ENCODE assay signal across 25 cellular contexts in genomic region chr6:16313732-16314131, GRCh38.
"Had no signal": no experiment of that assay in that cellular context is flagged by ENCODE, and none has a peak within 500 bp of the region (broad histone marks: within the 10 kb centered on the region; RNA-seq: fewer than 3 reads in every experiment).

No MANE protein-coding gene starts in this region.

- H3K79me2 ChIP-seq: hepatocyte had no signal

- DNase-seq: dermis blood vessel endothelial cell; dorsolateral prefrontal cortex; effector CD4-positive, alpha-beta T cell; effector memory CD4-positive, alpha-beta T cell; esophagus squamous epithelium; foreskin fibroblast; heart left ventricle; hypothalamus; immature natural killer cell; islet precursor cell; kidney; kidney glomerular epithelial cell; left lung; left ventricle myocardium superior; lower lobe of right lung; mesenchymal stem cell; midbrain had no signal

- H3K9me3 Mint-ChIP-seq: immature natural killer cell had no signal

- H3K4me3 Mint-ChIP-seq: immature natural killer cell had no signal

- FAIRE-seq: colon, endometrium, frontal cortex, kidney had no signal

- H3K27me3 ChIP-seq: dorsolateral prefrontal cortex, esophagus squamous epithelium, gastroesophageal sphincter, heart left ventricle, hepatocyte, left lung had no signal

- H3K9me3 ChIP-seq: esophagus squamous epithelium, gastroesophageal sphincter, heart left ventricle, left lung, lower lobe of right lung had no signal

- H2AFZ ChIP-seq: hepatocyte had no signal

- H3K4me3 ChIP-seq: coronary artery, dorsolateral prefrontal cortex, esophagus squamous epithelium, gastroesophageal sphincter, heart left ventricle, hepatocyte, left lung, lower lobe of right lung had no signal

- H3K27ac Mint-ChIP-seq: immature natural killer cell had no signal

- H3K27ac ChIP-seq: coronary artery, epithelial cell of prostate, esophagus squamous epithelium, gastroesophageal sphincter, heart left ventricle, hepatocyte, left lung, lower lobe of right lung had no signal

- H3K4me2 ChIP-seq: hepatocyte had no signal

- ATAC-seq: esophagus mucosa, gastroesophageal sphincter, heart left ventricle, left lung, left ventricle myocardium superior, lower lobe of right lung had no signal
